22 cellular contexts compared by ENCODE assay signal in genomic region chr2:235149736-235150135, GRCh38.
A peak's percentile ranks its signal among the peaks of the same experiment; 100 is the strongest.
DNase-seq lines count a peak whose midpoint lies in the region; ATAC-seq and FAIRE-seq lines count a peak whose summit lies in the region.
"Had no signal": no experiment of that assay in that cellular context is flagged by ENCODE, and none has a peak within 500 bp of the region (broad histone marks: within the 10 kb centered on the region; RNA-seq: fewer than 3 reads in every experiment).

No MANE protein-coding gene starts in this region.

- H3K9me2 ChIP-seq in GM23248 (ENCODE audit: insufficient read depth): no peaks in the 10 kb centered on the region

- 17 to 66% (median 25%) methylated on average over 1 of the region's 1 CpG for WGBS in small intestine, 3 donors
- 86 to 100% methylated on average over 1 of the region's 1 CpG for WGBS in GM23248 (ENCODE audit: low coverage in 1 of 2, low lambda C conversion rate in 2 of 2, missing lambda C conversion rate in 2 of 2), 2 experiments

- DNase-seq in LoVo (ENCODE audit: low spot score) (peak; percentile 13), left lobe of liver (ENCODE audit: low spot score) (peak; percentile 6), small intestine (peak; percentile 59), NCI-H510A treated with DMSO at 0.1 percent for 48 hours (lab: John Stamatoyannopoulos, UW) (no peak), HAP-1 (ENCODE audit: low spot score in 2 of 2) (no peak), GM23248 (no peak)
- DNase-seq: AML-193; CD8-positive, alpha-beta T cell; IMR-90; MV-4-11; NCI-H1105 treated with DMSO at 0.1 percent for 48 hours; NCI-H2029 treated with DMSO at 0.1 percent for 48 hours; NCI-H226; NCI-H524; NCI-H82 had no signal

- FAIRE-seq in small intestine (lab: Jason Lieb, UNC): no peak
- FAIRE-seq: G401.6, GM18507, H1 had no signal

- H3K27me3 ChIP-seq in small intestine (ENCODE audit: control insufficient read depth in 2 of 2, insufficient read depth in 2 of 2, low read length in 2 of 2) (no peaks in the 10 kb centered on the region), HAP-1 (ENCODE audit: low read depth) (peaks cover 6% of the 10 kb centered on the region; the same call in 1 of the 2 replicates), GM23248 (replicated peaks; ENCODE audit: insufficient read depth) (no peaks in the 10 kb centered on the region)

- H3K4me1 ChIP-seq in small intestine (ENCODE audit: control insufficient read depth in 2 of 2, insufficient read depth in 1 of 2, low read depth in 1 of 2, low read length in 1 of 2) (peaks cover 0 to 2% of the 10 kb centered on the region in 2 donors), HAP-1 (no peaks in the 10 kb centered on the region), GM23248 (ENCODE audit: insufficient read depth) (no peaks in the 10 kb centered on the region)

- H3K36me3 ChIP-seq in small intestine (ENCODE audit: control insufficient read depth in 2 of 2, insufficient read depth in 2 of 2, low read length in 2 of 2) (no peaks in the 10 kb centered on the region), HAP-1 (replicated peaks) (no peaks in the 10 kb centered on the region), GM23248 (ENCODE audit: low read depth) (no peaks in the 10 kb centered on the region)

- no peak for ATAC-seq in left lobe of liver
- ATAC-seq in GM21576 (IDR thresholded peaks at IDR 0.05; ENCODE audit: unreplicated experiment): no peak
- ATAC-seq: CD8-positive, alpha-beta T cell; Panc1 had no signal

- H3K4me3 ChIP-seq in small intestine (ENCODE audit: low read depth in 1 of 2, low read length in 2 of 2) (no peak overlapping the region), HAP-1 (no peak overlapping the region), GM23248 (no peak overlapping the region)

- no peak overlapping the region for H2AFZ ChIP-seq in GM23248

- H4K20me1 ChIP-seq in GM23248 (ENCODE audit: insufficient read depth): no peaks in the 10 kb centered on the region

- H3K79me2 ChIP-seq in GM23248 (ENCODE audit: insufficient read depth): no peaks in the 10 kb centered on the region

- in situ Hi-C loops in HAP-1 (cut with MboI; ENCODE audit: low sequenced_read_pairs) (loop anchor here (10.0 kb wide), 1 partner anchor 435 kb away; no protein-coding TSS in a partner anchor), GM23248 (cut with MboI) (loop anchor here (25.0 kb wide), 1 partner anchor 1038 kb away; no protein-coding TSS in a partner anchor)

- H3K4me2 ChIP-seq in GM23248 (ENCODE audit: unreplicated experiment): no peak overlapping the region
- H3K4me2 ChIP-seq: KMS-11 had no signal

- H3K27ac ChIP-seq in cingulate gyrus (ENCODE audit: low read depth, low read length) (peak overlapping the region; percentile 57), small intestine (ENCODE audit: low read depth in 1 of 2, low read length in 1 of 2) (no peak overlapping the region), GM23248 (no peak overlapping the region)
- H3K27ac ChIP-seq: KMS-11 had no signal

- H3F3A ChIP-seq in GM23248 (ENCODE audit: insufficient read depth): no peaks in the 10 kb centered on the region

- no peaks in the 10 kb centered on the region for H3K9me3 ChIP-seq in small intestine (ENCODE audit: control insufficient read depth, low read depth)
- no peaks in the 10 kb centered on the region for H3K9me3 ChIP-seq in HAP-1
- no peaks in the 10 kb centered on the region for H3K9me3 ChIP-seq in GM23248 (ENCODE audit: low read depth)

- no peak overlapping the region for H3K9ac ChIP-seq in GM23248
- H3K9ac ChIP-seq: KMS-11 had no signal

Comparison
In these comparisons a context has a peak if more than half of its experiments do, and no peak if none do; other contexts are left out.
1. DNase-seq: peak in LoVo (single experiment), left lobe of liver (single experiment) and small intestine (single experiment); none in NCI-H510A treated with DMSO at 0.1 percent for 48 hours (single experiment), HAP-1 (0 of 2) and GM23248 (single experiment).